Comparison of ENCODE assay signal across 8 cellular contexts in genomic region chr5:147188200-147189108, GRCh38. TPM values are rescaled to one million over a fixed set of nuclear protein-coding genes. Genes with fewer than 3 reads are reported as not detected.
DNase-seq lines count a peak whose midpoint lies in the region; ATAC-seq and TF ChIP-seq lines count a peak whose summit lies in the region.

No MANE protein-coding gene starts in this region.

- H3K4me1 Mint-ChIP-seq in naive thymus-derived CD4-positive, alpha-beta T cell: peaks cover 0 to 8% (median 5%) of the 10 kb centered on the region in 7 donors

- no peaks in the 10 kb centered on the region for H3K9me3 ChIP-seq in naive thymus-derived CD4-positive, alpha-beta T cell (ENCODE audit: control insufficient read depth in 2 of 3, low read length in 3 of 3)
- H3K9me3 ChIP-seq in upper lobe of right lung: no peaks in the 10 kb centered on the region

- H3K4me1 ChIP-seq in naive thymus-derived CD4-positive, alpha-beta T cell (ENCODE audit: control insufficient read depth in 2 of 2, insufficient read depth in 2 of 2, low read length in 2 of 2): no peaks in the 10 kb centered on the region
- no peaks in the 10 kb centered on the region for H3K4me1 ChIP-seq in upper lobe of right lung

- TF ChIP-seq CTCF in epithelial cell of proximal tubule (conservative IDR thresholded peaks at IDR 0.05; ENCODE audit: low read depth, low read length): peak; percentile 84
- TF ChIP-seq CTCF in upper lobe of right lung (IDR thresholded peaks at IDR 0.05): peak; percentile 94

- peak overlapping the region in 1 of 9 donors; percentile 15 for H3K27ac Mint-ChIP-seq in naive thymus-derived CD4-positive, alpha-beta T cell

- no peaks in the 10 kb centered on the region for H3K27me3 ChIP-seq in naive thymus-derived CD4-positive, alpha-beta T cell (ENCODE audit: control insufficient read depth in 2 of 2, insufficient read depth in 2 of 2, low read length in 2 of 2)
- H3K27me3 ChIP-seq in upper lobe of right lung: no peaks in the 10 kb centered on the region

- POLR2A ChIA-PET in naive thymus-derived CD4-positive, alpha-beta T cell (lab: Charles Lee): no interaction called here

- H3K27ac ChIP-seq in naive thymus-derived CD4-positive, alpha-beta T cell (ENCODE audit: low read depth, low read length): no peak overlapping the region
- H3K27ac ChIP-seq in upper lobe of right lung: no peak overlapping the region

- ATAC-seq in GM18873 (IDR thresholded peaks at IDR 0.05; ENCODE audit: low FRiP score, unreplicated experiment): peak; percentile 84
- ATAC-seq in HG03135 (IDR thresholded peaks at IDR 0.05; ENCODE audit: unreplicated experiment): peak; percentile 82
- ATAC-seq in naive thymus-derived CD4-positive, alpha-beta T cell: peak; percentile 79
- peak; percentile 85 for ATAC-seq in upper lobe of right lung

- H3K36me3 Mint-ChIP-seq in naive thymus-derived CD4-positive, alpha-beta T cell: no peaks in the 10 kb centered on the region

- CTCF ChIA-PET in naive thymus-derived CD4-positive, alpha-beta T cell (lab: Charles Lee): interaction anchor here (0.7 to 1.5 kb wide), 14 partner anchors 8 to 1893 kb away, joined by 3 to 10 read pairs (median 4); no protein-coding TSS in a partner anchor

- intact Hi-C loops in naive thymus-derived CD4-positive, alpha-beta T cell (cut with micrococcal nuclease): loop anchor here (1.0 to 2.0 kb wide), 6 partner anchors 90 to 655 kb away; no protein-coding TSS in a partner anchor
- intact Hi-C loops in upper lobe of right lung (cut with DNase I): no loop called here

- peak overlapping the region in 4 of 10 donors; percentile 27 to 58 (median 41) for H3K4me3 Mint-ChIP-seq in naive thymus-derived CD4-positive, alpha-beta T cell

- H3K9me3 Mint-ChIP-seq in naive thymus-derived CD4-positive, alpha-beta T cell: no peaks in the 10 kb centered on the region

- peaks cover 5 to 15% (median 8%) of the 10 kb centered on the region in 5 donors for H3K27me3 Mint-ChIP-seq in naive thymus-derived CD4-positive, alpha-beta T cell

- no peaks in the 10 kb centered on the region for H3K36me3 ChIP-seq in naive thymus-derived CD4-positive, alpha-beta T cell (ENCODE audit: control insufficient read depth in 2 of 3, insufficient read depth in 3 of 3, low read length in 3 of 3)
- H3K36me3 ChIP-seq in upper lobe of right lung: no peaks in the 10 kb centered on the region

- H3K4me3 ChIP-seq in epithelial cell of proximal tubule (ENCODE audit: low read depth, low read length): no peak overlapping the region
- no peak overlapping the region for H3K4me3 ChIP-seq in naive thymus-derived CD4-positive, alpha-beta T cell (ENCODE audit: low read length)
- no peak overlapping the region for H3K4me3 ChIP-seq in upper lobe of right lung

- DNase-seq in CMK (ENCODE audit: low read depth) (peak; percentile 49), NCI-H2196 (lab: John Stamatoyannopoulos, UW; ENCODE audit: unreplicated experiment) (peak; percentile 83), epithelial cell of proximal tubule (ENCODE audit: low read depth) (no peak), upper lobe of right lung (no peak)
- DNase-seq in activated CD4-positive, alpha-beta T cell treated with anti-CD3 and anti-CD28 coated beads for 48 hours: peak; percentile 39
- peak in 7 of 9 donors; percentile 32 to 63 (median 50) for DNase-seq in naive thymus-derived CD4-positive, alpha-beta T cell

RNA-seq across cellular contexts. Expression of gene STK32A, which starts 46.4 kb away (rescaled TPM):
- 0.63 TPM in 1 of 2 replicates, not detected in the other for total RNA-seq in epithelial cell of proximal tubule
- not detected for total RNA-seq in naive thymus-derived CD4-positive, alpha-beta T cell
- polyA plus RNA-seq in naive thymus-derived CD4-positive, alpha-beta T cell: not detected
- total RNA-seq in upper lobe of right lung: 10.2 TPM

Comparison
In these comparisons a context has a peak if more than half of its experiments do, and no peak if none do; other contexts are left out.
1. DNase-seq: peak in CMK (single experiment), NCI-H2196 (single experiment), activated CD4-positive, alpha-beta T cell treated with anti-CD3 and anti-CD28 coated beads for 48 hours (single experiment) and naive thymus-derived CD4-positive, alpha-beta T cell (7 of 9); none in epithelial cell of proximal tubule (single experiment) and upper lobe of right lung (single experiment).
2. Peak in every context shown above with its lines, with median percentiles within 50 percentile points of each other: ATAC-seq.